6 cellular contexts compared by ENCODE assay signal in the genomic region with DNA sequence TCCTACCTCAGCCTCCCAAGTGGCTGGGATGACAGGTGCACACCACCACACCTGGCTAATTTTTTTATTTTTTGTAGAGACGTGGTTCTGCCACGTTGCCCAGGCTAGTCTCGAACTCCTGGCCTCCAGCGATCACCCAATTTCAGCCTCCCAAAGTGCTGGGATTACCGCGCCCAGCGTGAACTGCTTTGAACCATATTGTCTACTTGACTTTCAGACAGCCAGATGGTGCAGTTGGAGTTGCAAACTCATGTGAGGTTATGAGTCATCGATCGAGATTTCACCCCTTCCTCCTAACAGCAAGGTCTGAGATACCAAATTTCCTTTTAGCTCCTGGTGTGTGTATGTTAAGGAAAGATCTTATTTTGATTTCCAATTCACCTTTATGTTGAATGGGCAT. TPM values are rescaled to one million over a fixed set of nuclear protein-coding genes. Genes with fewer than 3 reads are reported as not detected.
DNase-seq lines count a peak whose midpoint lies in the region; ATAC-seq and TF ChIP-seq lines count a peak whose summit lies in the region.

No MANE protein-coding gene starts in this region.

- no peak overlapping the region for H3K4me3 ChIP-seq in fibroblast of the aortic adventitia (ENCODE audit: low read depth, low read length)
- no peak overlapping the region for H3K4me3 ChIP-seq in naive thymus-derived CD4-positive, alpha-beta T cell (ENCODE audit: low read length)

- DNase-seq in GDM1 (lab: John Stamatoyannopoulos, UW) (peak; percentile 62), NOMO-1 treated with dmso at 0.1 percent for 144 hours (lab: John Stamatoyannopoulos, UW; ENCODE audit: unreplicated experiment) (peak; percentile 76), fibroblast of the aortic adventitia (ENCODE audit: low read depth) (peak; percentile 70), NCI-H1092 treated with DMSO at 0.1 percent for 48 hours (lab: John Stamatoyannopoulos, UW) (no peak), NCI-H2196 treated with DMSO at 0.1 percent for 48 hours (lab: John Stamatoyannopoulos, UW; ENCODE audit: unreplicated experiment) (no peak)
- DNase-seq in naive thymus-derived CD4-positive, alpha-beta T cell, result no peak

- H3K4me1 Mint-ChIP-seq in naive thymus-derived CD4-positive, alpha-beta T cell, result peaks cover 13 to 32% (median 23%) of the 10 kb centered on the region in 7 donors

- H3K27ac Mint-ChIP-seq in naive thymus-derived CD4-positive, alpha-beta T cell, result peak overlapping the region in 2 of 9 donors; percentile 20 to 70

- H3K36me3 Mint-ChIP-seq in naive thymus-derived CD4-positive, alpha-beta T cell, result no peaks in the 10 kb centered on the region

- no peak overlapping the region for H3K27ac ChIP-seq in naive thymus-derived CD4-positive, alpha-beta T cell (ENCODE audit: low read depth, low read length)

- no peak for ATAC-seq in naive thymus-derived CD4-positive, alpha-beta T cell

- H3K27me3 Mint-ChIP-seq in naive thymus-derived CD4-positive, alpha-beta T cell, result peaks cover 0 to 13% (median 0%) of the 10 kb centered on the region in 5 donors

- no peak for TF ChIP-seq CTCF in fibroblast of the aortic adventitia (IDR thresholded peaks at IDR 0.05; ENCODE audit: insufficient read depth, low read length)

- no peaks in the 10 kb centered on the region for H3K27me3 ChIP-seq in naive thymus-derived CD4-positive, alpha-beta T cell (ENCODE audit: control insufficient read depth in 2 of 2, insufficient read depth in 2 of 2, low read length in 2 of 2)

- H3K4me3 Mint-ChIP-seq in naive thymus-derived CD4-positive, alpha-beta T cell, result peak overlapping the region in 2 of 10 donors; percentile 4 to 61

- CTCF ChIA-PET in naive thymus-derived CD4-positive, alpha-beta T cell (lab: Charles Lee), result no interaction called here

- peaks cover 0 to 2% (median 0%) of the 10 kb centered on the region in 11 donors for H3K9me3 Mint-ChIP-seq in naive thymus-derived CD4-positive, alpha-beta T cell

- H3K36me3 ChIP-seq in naive thymus-derived CD4-positive, alpha-beta T cell (ENCODE audit: control insufficient read depth in 2 of 3, insufficient read depth in 3 of 3, low read length in 3 of 3), result no peaks in the 10 kb centered on the region

- POLR2A ChIA-PET in naive thymus-derived CD4-positive, alpha-beta T cell (lab: Charles Lee), result interaction anchor here (0.8 kb wide), 1 partner anchor 321 kb away, joined by 3 read pairs; no protein-coding TSS in a partner anchor

- intact Hi-C loops in naive thymus-derived CD4-positive, alpha-beta T cell (cut with micrococcal nuclease), result loop anchor here in 1 of 2 donors (10.0 kb wide), 1 partner anchor 382 kb away; a partner anchor contains a TSS

- H3K4me1 ChIP-seq in naive thymus-derived CD4-positive, alpha-beta T cell (ENCODE audit: control insufficient read depth in 2 of 2, insufficient read depth in 2 of 2, low read length in 2 of 2), result peaks cover 6 to 17% of the 10 kb centered on the region in 2 donors

- H3K9me3 ChIP-seq in naive thymus-derived CD4-positive, alpha-beta T cell (ENCODE audit: control insufficient read depth in 2 of 3, low read length in 3 of 3), result no peaks in the 10 kb centered on the region

RNA-seq across cellular contexts. Expression of a gene that starts 2.7 kb away (rescaled TPM):
- 11.4 and 42.0 TPM in 2 replicates for total RNA-seq in fibroblast of the aortic adventitia (ENCODE audit: low replicate concordance)
- total RNA-seq in naive thymus-derived CD4-positive, alpha-beta T cell, result 10 to 100 TPM in 4 of 5 experiments, 1 to 10 TPM in 1; 3.1 to 15.1 (median 11.0) TPM
- polyA plus RNA-seq in naive thymus-derived CD4-positive, alpha-beta T cell, result 1 to 10 TPM; 5.0 to 8.2 TPM

RNA-seq across cellular contexts. Expression of a gene that starts 12.3 kb away (rescaled TPM):
- not detected in 2 replicates for total RNA-seq in fibroblast of the aortic adventitia (ENCODE audit: low replicate concordance)
- not detected for total RNA-seq in naive thymus-derived CD4-positive, alpha-beta T cell
- not detected for polyA plus RNA-seq in naive thymus-derived CD4-positive, alpha-beta T cell

RNA-seq across cellular contexts. Expression of a gene that starts 24.6 kb away (rescaled TPM):
- total RNA-seq in fibroblast of the aortic adventitia (ENCODE audit: low replicate concordance), result not detected in 2 replicates
- not detected for total RNA-seq in naive thymus-derived CD4-positive, alpha-beta T cell
- polyA plus RNA-seq in naive thymus-derived CD4-positive, alpha-beta T cell, result not detected

RNA-seq across cellular contexts. Expression of a gene that starts 38.4 kb away (rescaled TPM):
- total RNA-seq in fibroblast of the aortic adventitia (ENCODE audit: low replicate concordance), result 91.6 and 148 TPM in 2 replicates
- total RNA-seq in naive thymus-derived CD4-positive, alpha-beta T cell, result 10 to 100 TPM; 53.3 to 83.3 (median 74.1) TPM
- 10 to 100 TPM; 67.0 to 77.1 TPM for polyA plus RNA-seq in naive thymus-derived CD4-positive, alpha-beta T cell

RNA-seq across cellular contexts. Expression of a gene that starts 53.2 kb away (rescaled TPM):
- total RNA-seq in fibroblast of the aortic adventitia (ENCODE audit: low replicate concordance), result 44.7 and 47.5 TPM in 2 replicates
- 10 to 100 TPM; 19.5 to 45.1 (median 33.3) TPM for total RNA-seq in naive thymus-derived CD4-positive, alpha-beta T cell
- 10 to 100 TPM; 26.8 to 31.3 TPM for polyA plus RNA-seq in naive thymus-derived CD4-positive, alpha-beta T cell

Comparison
In these comparisons a context has a peak if more than half of its experiments do, and no peak if none do; other contexts are left out.
1. DNase-seq: peak in GDM1 (single experiment), NOMO-1 treated with dmso at 0.1 percent for 144 hours (single experiment) and fibroblast of the aortic adventitia (single experiment); none in naive thymus-derived CD4-positive, alpha-beta T cell (0 of 9), NCI-H1092 treated with DMSO at 0.1 percent for 48 hours (single experiment) and NCI-H2196 treated with DMSO at 0.1 percent for 48 hours (single experiment).